In genomic region chr2:43407826-43408783, GRCh38 we compare ENCODE assay signal across 8 cellular contexts.
DNase-seq lines count a peak whose midpoint lies in the region; ATAC-seq and TF ChIP-seq lines count a peak whose summit lies in the region.

No MANE protein-coding gene starts in this region.

- TF ChIP-seq CTCF in GM10266 (IDR thresholded peaks at IDR 0.05; ENCODE audit: control insufficient read depth, insufficient read depth, low read depth, missing control alignments) (no peak), left lung (IDR thresholded peaks at IDR 0.05) (no peak), colonic mucosa (IDR thresholded peaks at IDR 0.05) (no peak)

- no peaks in the 10 kb centered on the region for H3K9me3 ChIP-seq in left lung
- no peaks in the 10 kb centered on the region for H3K9me3 ChIP-seq in colonic mucosa

- H3K4me1 ChIP-seq in left lung (peaks cover 0 to 22% of the 10 kb centered on the region in 2 donors), colonic mucosa (no peaks in the 10 kb centered on the region)

- peak; percentile 38 for DNase-seq in GM10266 (ENCODE audit: extremely low spot score)
- DNase-seq in left lung = no peak
- no peak for DNase-seq in posterior vena cava (ENCODE audit: low spot score)
- no peak for DNase-seq in colonic mucosa
- DNase-seq in DMS 273 treated with DMSO at 0.1 percent for 48 hours (lab: John Stamatoyannopoulos, UW) = no peak

- intact Hi-C loops in left lung (cut with DNase I) (no loop called here), posterior vena cava (cut with DNase I) (loop anchor here in 1 of 2 donors (10.0 kb wide), 1 partner anchor 433 kb away; no protein-coding TSS in a partner anchor), colonic mucosa (cut with DNase I) (no loop called here)

- H3K4me3 ChIP-seq in left lung (no peak overlapping the region), colonic mucosa (no peak overlapping the region)

- H3K36me3 ChIP-seq in left lung (no peaks in the 10 kb centered on the region), colonic mucosa (no peaks in the 10 kb centered on the region)

- H3K9ac ChIP-seq in colonic mucosa (ENCODE audit: low read depth in 2 of 2, low read length in 2 of 2) = no peak overlapping the region

- peak; percentile 77 for ATAC-seq in GM21423 (IDR thresholded peaks at IDR 0.05; ENCODE audit: unreplicated experiment)
- peak; percentile 63 for ATAC-seq in HG03571 (IDR thresholded peaks at IDR 0.05; ENCODE audit: unreplicated experiment)
- ATAC-seq in left lung = peak; percentile 77
- ATAC-seq in HG03039 (IDR thresholded peaks at IDR 0.05; ENCODE audit: unreplicated experiment) = no peak

- peak overlapping the region; percentile 21 to 65 for H3K27ac ChIP-seq in left lung
- no peak overlapping the region for H3K27ac ChIP-seq in colonic mucosa

- H3K27me3 ChIP-seq in left lung = no peaks in the 10 kb centered on the region
- H3K27me3 ChIP-seq in colonic mucosa = no peaks in the 10 kb centered on the region
